In genomic region chr4:80184053-80184790, GRCh38 we compare ENCODE assay signal across 1 cellular context.
A peak's percentile ranks its signal among the peaks of the same experiment; 100 is the strongest.
TF ChIP-seq lines count a peak whose summit lies in the region.

No MANE protein-coding gene starts in this region.

TF ChIP-seq in H1, 55 proteins besides CTCF, POLR2A, EP300 and RAD21 (continued from another document):
- no peak; the same call in 1 of the 2 replicates for TF ChIP-seq SRF (IDR thresholded peaks at IDR 0.05; ENCODE audit: low read depth, low read length)
- TF ChIP-seq RXRA (IDR thresholded peaks at IDR 0.05; ENCODE audit: insufficient read depth, low read depth, low read length): 0 out of 2 replicates have a peak, but pooled peaks have one; percentile 31
- TF ChIP-seq CTBP2 (IDR thresholded peaks at IDR 0.05; ENCODE audit: borderline replicate concordance, insufficient read depth, insufficient read length, low read length): peak; percentile 85
